In the genomic region with DNA sequence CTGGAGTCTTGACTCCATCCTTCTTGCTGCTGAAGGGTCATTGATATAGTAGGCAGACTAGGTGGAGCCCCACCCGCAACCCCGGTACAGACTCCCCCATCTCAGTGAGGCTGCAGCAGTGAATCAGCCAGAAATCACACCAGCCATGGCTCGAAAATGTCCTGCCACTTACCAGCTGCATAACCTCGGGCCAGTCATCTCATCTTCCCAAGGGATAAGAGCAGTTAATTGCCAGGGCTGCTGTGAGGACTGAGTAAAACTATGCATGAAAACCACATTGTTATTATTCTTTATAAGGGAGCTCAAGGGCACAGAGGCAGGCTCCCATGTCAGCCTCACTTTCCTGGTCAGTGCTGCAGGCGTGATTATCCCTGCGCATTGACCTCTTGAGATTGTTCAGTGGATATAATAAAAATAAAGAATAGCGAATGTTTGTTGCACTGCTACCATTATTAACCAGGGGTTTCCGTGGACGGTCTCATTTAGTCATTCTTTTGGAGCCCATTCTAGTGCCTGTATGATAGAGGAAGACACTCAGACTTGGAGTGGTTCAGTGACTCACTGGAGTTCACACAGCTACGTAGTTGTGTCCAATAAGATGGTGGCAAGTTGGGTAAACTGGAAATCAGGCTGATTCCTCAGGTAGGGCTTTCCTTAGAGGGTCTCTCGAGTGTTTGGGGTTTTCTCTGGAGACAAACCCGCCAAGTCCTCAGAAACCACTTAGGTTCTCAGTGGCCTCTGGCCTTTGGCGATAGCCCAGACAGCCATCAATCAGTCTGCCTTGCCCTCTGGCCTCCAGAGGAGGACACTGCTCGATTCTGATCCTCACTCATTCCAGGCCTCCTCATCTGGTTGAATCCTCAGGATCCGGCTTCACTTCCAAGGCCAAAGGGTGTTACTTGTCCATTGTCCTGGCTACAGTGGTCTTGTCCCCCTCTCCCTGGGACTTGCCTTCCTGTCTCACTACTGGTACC, we compare ENCODE assay signal across 1 cellular context.
TF ChIP-seq lines count a peak whose summit lies in the region.

No MANE protein-coding gene starts in this region.

TF ChIP-seq in K562, 482 proteins besides CTCF, POLR2A, EP300 and RAD21 (continued from another document):
- TF ChIP-seq ATF7 (IDR thresholded peaks at IDR 0.05) (no peak), HNRNPL (IDR thresholded peaks at IDR 0.05; ENCODE audit: low read depth, low read length) (no peak)
